In the genomic region with DNA sequence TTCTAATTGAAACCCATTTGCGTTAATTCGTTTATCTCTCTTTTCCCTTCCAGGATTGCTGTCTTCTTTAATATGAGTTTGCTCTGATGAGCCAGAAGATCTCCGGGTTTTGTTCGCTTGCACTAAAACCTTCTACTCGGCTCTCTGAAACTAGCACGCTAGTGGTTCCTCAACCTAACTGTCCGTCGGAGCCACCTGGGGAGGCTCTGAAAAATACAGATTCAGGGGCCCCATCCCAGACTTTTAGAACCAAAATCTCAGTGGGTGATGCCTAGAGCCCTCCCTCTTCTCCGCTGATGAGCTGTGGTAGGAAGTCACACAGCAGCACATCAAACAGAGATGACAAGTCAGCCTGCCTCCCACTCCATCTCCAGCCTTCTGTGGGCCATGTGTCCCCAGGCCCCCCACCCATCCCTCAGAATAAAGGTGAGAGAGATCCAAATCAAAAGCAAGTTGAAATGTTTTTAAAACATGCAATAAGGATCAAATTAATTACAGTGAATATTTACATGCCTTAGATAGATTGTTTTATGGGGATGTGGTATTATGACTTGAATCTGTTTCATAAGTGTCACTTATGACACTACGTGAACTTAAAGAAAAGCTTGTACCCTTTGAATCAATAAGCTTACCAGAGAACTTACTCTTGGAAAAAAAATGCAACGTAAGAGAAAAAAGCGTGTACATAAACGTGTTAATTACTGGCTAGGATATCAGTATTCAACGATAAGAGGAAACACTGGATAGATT, we compare ENCODE assay signal across 1 cellular context.
TF ChIP-seq lines count a peak whose summit lies in the region.

No MANE protein-coding gene starts in this region.

TF ChIP-seq in HCT116, 20 proteins besides CTCF, POLR2A, EP300 and RAD21 (continued from another document):
- TF ChIP-seq, protein P1, sequence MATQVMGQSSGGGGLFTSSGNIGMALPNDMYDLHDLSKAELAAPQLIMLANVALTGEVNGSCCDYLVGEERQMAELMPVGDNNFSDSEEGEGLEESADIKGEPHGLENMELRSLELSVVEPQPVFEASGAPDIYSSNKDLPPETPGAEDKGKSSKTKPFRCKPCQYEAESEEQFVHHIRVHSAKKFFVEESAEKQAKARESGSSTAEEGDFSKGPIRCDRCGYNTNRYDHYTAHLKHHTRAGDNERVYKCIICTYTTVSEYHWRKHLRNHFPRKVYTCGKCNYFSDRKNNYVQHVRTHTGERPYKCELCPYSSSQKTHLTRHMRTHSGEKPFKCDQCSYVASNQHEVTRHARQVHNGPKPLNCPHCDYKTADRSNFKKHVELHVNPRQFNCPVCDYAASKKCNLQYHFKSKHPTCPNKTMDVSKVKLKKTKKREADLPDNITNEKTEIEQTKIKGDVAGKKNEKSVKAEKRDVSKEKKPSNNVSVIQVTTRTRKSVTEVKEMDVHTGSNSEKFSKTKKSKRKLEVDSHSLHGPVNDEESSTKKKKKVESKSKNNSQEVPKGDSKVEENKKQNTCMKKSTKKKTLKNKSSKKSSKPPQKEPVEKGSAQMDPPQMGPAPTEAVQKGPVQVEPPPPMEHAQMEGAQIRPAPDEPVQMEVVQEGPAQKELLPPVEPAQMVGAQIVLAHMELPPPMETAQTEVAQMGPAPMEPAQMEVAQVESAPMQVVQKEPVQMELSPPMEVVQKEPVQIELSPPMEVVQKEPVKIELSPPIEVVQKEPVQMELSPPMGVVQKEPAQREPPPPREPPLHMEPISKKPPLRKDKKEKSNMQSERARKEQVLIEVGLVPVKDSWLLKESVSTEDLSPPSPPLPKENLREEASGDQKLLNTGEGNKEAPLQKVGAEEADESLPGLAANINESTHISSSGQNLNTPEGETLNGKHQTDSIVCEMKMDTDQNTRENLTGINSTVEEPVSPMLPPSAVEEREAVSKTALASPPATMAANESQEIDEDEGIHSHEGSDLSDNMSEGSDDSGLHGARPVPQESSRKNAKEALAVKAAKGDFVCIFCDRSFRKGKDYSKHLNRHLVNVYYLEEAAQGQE (IDR thresholded peaks at IDR 0.05; ENCODE audit: low read depth), result no peak
- no peak for TF ChIP-seq ZFX (IDR thresholded peaks at IDR 0.05)
- no peak for TF ChIP-seq FOSL1 (IDR thresholded peaks at IDR 0.05; ENCODE audit: low read depth)
- no peak for TF ChIP-seq SRF (IDR thresholded peaks at IDR 0.05; ENCODE audit: low read depth)
- no peak for TF ChIP-seq EZH2phosphoT487 (IDR thresholded peaks at IDR 0.05; ENCODE audit: borderline replicate concordance)
- no peak for TF ChIP-seq CBX3 (IDR thresholded peaks at IDR 0.05; ENCODE audit: low read depth)
- TF ChIP-seq ZNF274 (IDR thresholded peaks at IDR 0.05; ENCODE audit: low read depth, low read length), result no peak
- no peak for TF ChIP-seq YY1 (IDR thresholded peaks at IDR 0.05; ENCODE audit: extremely low read depth, insufficient replicate concordance, low read depth, low read length)
- no peak for TF ChIP-seq SP1 (IDR thresholded peaks at IDR 0.05; ENCODE audit: low read depth)
